20 cellular contexts compared by ENCODE assay signal in the genomic region with DNA sequence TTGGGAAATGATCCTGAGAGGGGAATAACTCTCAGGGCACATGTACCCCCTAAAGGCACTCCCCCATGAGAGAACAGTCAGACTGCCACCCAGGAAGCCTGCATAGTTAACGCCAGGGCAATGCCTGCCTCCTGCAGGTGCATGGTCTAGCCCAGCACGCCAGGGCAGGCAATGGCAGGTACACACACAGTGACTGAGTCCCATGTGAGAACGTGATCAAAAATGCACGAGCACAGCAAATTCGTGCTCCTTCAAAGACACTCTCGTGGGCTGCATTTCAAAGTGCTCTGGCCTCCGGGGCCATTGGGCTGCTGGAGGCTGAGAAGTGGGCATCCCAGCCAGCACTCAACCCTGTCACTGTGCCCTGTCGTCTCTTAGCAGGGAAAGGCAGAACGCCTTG.
"Had no signal": no experiment of that assay in that cellular context is flagged by ENCODE, and none has a peak within 500 bp of the region (broad histone marks: within the 10 kb centered on the region; RNA-seq: fewer than 3 reads in every experiment).

No MANE protein-coding gene starts in this region.

- H3K27me3 ChIP-seq: foreskin keratinocyte, stomach, transverse colon had no signal

- H3K9ac ChIP-seq: parathyroid adenoma had no signal

- H3K4me3 ChIP-seq: heart left ventricle, lung, prostate gland, skin epidermis, stomach, thoracic aorta, transverse colon had no signal

- H3K4me1 ChIP-seq: heart left ventricle, parathyroid adenoma, prostate gland, stomach, transverse colon had no signal

- H3K36me3 ChIP-seq: heart left ventricle, prostate gland, stomach, thoracic aorta, transverse colon had no signal

- DNase-seq: effector memory CD8-positive, alpha-beta T cell; foreskin keratinocyte; heart left ventricle; hippocampal formation; left ventricle myocardium superior; mesenchymal stem cell; naive thymus-derived CD4-positive, alpha-beta T cell; nephron progenitor cell; stimulated activated CD4-positive, alpha-beta T cell treated with anti-CD3 and anti-CD28 coated beads, Interleukin-12 subunit alpha, Interleukin-12 subunit beta, amount 100 ng/mL, for 4 hours; stimulated activated naive CD4-positive, alpha-beta T cell; stomach; substantia nigra; transverse colon had no signal

- H3K9me3 Mint-ChIP-seq: effector memory CD8-positive, alpha-beta T cell had no signal

- H3K27ac ChIP-seq: foreskin keratinocyte, heart left ventricle, parathyroid adenoma, prostate gland, skin epidermis, stomach, thoracic aorta, transverse colon had no signal

- H3K4me1 Mint-ChIP-seq: naive thymus-derived CD4-positive, alpha-beta T cell had no signal

- H3K4me3 Mint-ChIP-seq: dendritic cell treated with granulocyte-macrophage colony-stimulating factor and Interleukin-4, amounts not matched to agents 40 ng/mL and 50 ng/mL, for 4 days; effector memory CD8-positive, alpha-beta T cell; naive thymus-derived CD4-positive, alpha-beta T cell; nephron progenitor cell had no signal

- H3K27ac Mint-ChIP-seq: dendritic cell treated with granulocyte-macrophage colony-stimulating factor and Interleukin-4, amounts not matched to agents 40 ng/mL and 50 ng/mL, for 4 days; effector memory CD8-positive, alpha-beta T cell; naive thymus-derived CD4-positive, alpha-beta T cell; nephron progenitor cell had no signal

- ATAC-seq: effector memory CD8-positive, alpha-beta T cell; foreskin keratinocyte; heart left ventricle; left ventricle myocardium superior; naive thymus-derived CD4-positive, alpha-beta T cell; sciatic nerve had no signal

- H3K9me3 ChIP-seq: prostate gland had no signal
